8 cellular contexts compared by ENCODE assay signal in genomic region chr13:27619711-27620376, GRCh38. TPM values are rescaled to one million over a fixed set of nuclear protein-coding genes. Genes with fewer than 3 reads are reported as not detected.
DNase-seq lines count a peak whose midpoint lies in the region; ATAC-seq and TF ChIP-seq lines count a peak whose summit lies in the region.

No MANE protein-coding gene starts in this region.

- CTCF ChIA-PET in activated CD4-positive, alpha-beta memory T cell treated with anti-CD3 and anti-CD28 coated beads for 36 hours (lab: Charles Lee): interaction anchor here (0.6 to 2.2 kb wide), 10 partner anchors 14 to 335 kb away, joined by 3 to 7 read pairs (median 3); no protein-coding TSS in a partner anchor

- H3K9me3 ChIP-seq in thyroid gland: no peaks in the 10 kb centered on the region

- H3K4me3 ChIP-seq in epithelial cell of proximal tubule (ENCODE audit: low read depth, low read length) (peak overlapping the region; percentile 90), thyroid gland (replicated peaks in 1 of 3) (peak overlapping the region; percentile 79 to 88 (median 84))

- no peaks in the 10 kb centered on the region for H3K9me3 Mint-ChIP-seq in activated CD4-positive, alpha-beta memory T cell treated with anti-CD3 and anti-CD28 coated beads for 36 hours
- H3K9me3 Mint-ChIP-seq in natural killer cell: no peaks in the 10 kb centered on the region

- WGBS in thyroid gland, 2 donors: 0 to 2% methylated on average over 24 to 30 of the region's 47 CpGs

- peaks cover 26% of the 10 kb centered on the region for H3K36me3 Mint-ChIP-seq in activated CD4-positive, alpha-beta memory T cell treated with anti-CD3 and anti-CD28 coated beads for 36 hours
- H3K36me3 Mint-ChIP-seq in natural killer cell: no peaks in the 10 kb centered on the region

- ATAC-seq in GM21825 (IDR thresholded peaks at IDR 0.05; ENCODE audit: unreplicated experiment) (peak; percentile 18), natural killer cell (peak; percentile 16 to 43 (median 33))

- TF ChIP-seq CTCF in GM12873 (IDR thresholded peaks at IDR 0.05; ENCODE audit: insufficient read depth, low read depth, low read length, missing control alignments): peak; percentile 24
- peak; percentile 22 for TF ChIP-seq CTCF in epithelial cell of proximal tubule (conservative IDR thresholded peaks at IDR 0.05; ENCODE audit: low read depth, low read length)
- no peak for TF ChIP-seq CTCF in natural killer cell (IDR thresholded peaks at IDR 0.05)
- peak in 3 of 6 experiments; percentile 20 to 39 (median 39) for TF ChIP-seq CTCF in thyroid gland (IDR thresholded peaks at IDR 0.05)

- DNase-seq in LHCN-M2 (ENCODE audit: low read depth): peak; percentile 35
- peak; percentile 59 for DNase-seq in activated CD4-positive, alpha-beta memory T cell treated with anti-CD3 and anti-CD28 coated beads for 36 hours
- no peak for DNase-seq in epithelial cell of proximal tubule (ENCODE audit: low read depth)
- DNase-seq in natural killer cell: no peak
- DNase-seq in thyroid gland: peak; percentile 47 to 49
- no peak for DNase-seq in pons (ENCODE audit: low spot score)

- peak overlapping the region; percentile 89 to 98 (median 98) for H3K27ac ChIP-seq in thyroid gland

- H3K27me3 Mint-ChIP-seq in activated CD4-positive, alpha-beta memory T cell treated with anti-CD3 and anti-CD28 coated beads for 36 hours: no peaks in the 10 kb centered on the region
- no peaks in the 10 kb centered on the region for H3K27me3 Mint-ChIP-seq in natural killer cell (ENCODE audit: low read depth in 2 of 2)

- H3K36me3 ChIP-seq in thyroid gland: no peaks in the 10 kb centered on the region

- H3K27ac Mint-ChIP-seq in activated CD4-positive, alpha-beta memory T cell treated with anti-CD3 and anti-CD28 coated beads for 36 hours: peak overlapping the region; percentile 83
- H3K27ac Mint-ChIP-seq in natural killer cell: peak overlapping the region; percentile 86 to 92

- TF ChIP-seq POLR2A in thyroid gland (IDR thresholded peaks at IDR 0.05): no peak

- peaks cover 25 to 33% of the 10 kb centered on the region in 2 donors for H3K4me1 ChIP-seq in thyroid gland

- intact Hi-C loops in activated CD4-positive, alpha-beta memory T cell treated with anti-CD3 and anti-CD28 coated beads for 36 hours (cut with micrococcal nuclease): loop anchor here (1.0 to 10.0 kb wide), 7 partner anchors 27 to 1365 kb away; partner anchors contain the start of genes CDK8, MTIF3, POMP and RPL21
- intact Hi-C loops in natural killer cell (cut with micrococcal nuclease): loop anchor here (1.0 to 5.0 kb wide), 4 partner anchors 60 to 448 kb away; partner anchors contain the start of genes RPL21 and USP12
- intact Hi-C loops in thyroid gland (cut with DNase I): loop anchor here (10.0 kb wide), 1 partner anchor 85 kb away; no protein-coding TSS in a partner anchor

- peaks cover 49% of the 10 kb centered on the region for H3K4me1 Mint-ChIP-seq in activated CD4-positive, alpha-beta memory T cell treated with anti-CD3 and anti-CD28 coated beads for 36 hours (ENCODE audit: low read depth)
- peaks cover 39 to 65% of the 10 kb centered on the region in 2 donors for H3K4me1 Mint-ChIP-seq in natural killer cell

- peak overlapping the region; percentile 92 for H3K4me3 Mint-ChIP-seq in activated CD4-positive, alpha-beta memory T cell treated with anti-CD3 and anti-CD28 coated beads for 36 hours
- peak overlapping the region; percentile 91 for H3K4me3 Mint-ChIP-seq in natural killer cell

- POLR2A ChIA-PET in activated CD4-positive, alpha-beta memory T cell treated with anti-CD3 and anti-CD28 coated beads for 36 hours (lab: Charles Lee): interaction anchor here (0.7 to 2.4 kb wide), 6 partner anchors 13 to 367 kb away, joined by 3 to 11 read pairs (median 4); partner anchors contain the start of gene MTIF3

- no peaks in the 10 kb centered on the region for H3K27me3 ChIP-seq in thyroid gland

RNA-seq across cellular contexts. Expression of gene LNX2, which starts 0.5 kb away (rescaled TPM):
- total RNA-seq in LHCN-M2 (2014; rRNA removed): 7.3 and 7.8 TPM in 2 replicates
- polyA plus RNA-seq in LHCN-M2 (2012): 2.2 TPM
- total RNA-seq in activated CD4-positive, alpha-beta memory T cell treated with anti-CD3 and anti-CD28 coated beads for 36 hours: 1 to 10 TPM; 5.0 to 5.4 TPM
- total RNA-seq in epithelial cell of proximal tubule: 4.7 and 9.0 TPM in 2 replicates
- total RNA-seq in natural killer cell: 1 to 10 TPM; 4.5 to 6.6 (median 5.0) TPM
- 10 to 100 TPM; 17.3 to 19.9 (median 17.8) TPM for total RNA-seq in thyroid gland

RNA-seq across cellular contexts. Expression of gene POLR1D, which starts 1.8 kb away (rescaled TPM):
- total RNA-seq in LHCN-M2 (2014; rRNA removed) (70.5 and 78.5 TPM in 2 replicates), epithelial cell of proximal tubule (104 and 125 TPM in 2 replicates), natural killer cell (100 to 1,000 TPM; 109 to 132 (median 116) TPM), thyroid gland (100 to 1,000 TPM in 2 of 4 donors, 10 to 100 TPM in 2; 64.1 to 111 (median 87.0) TPM)
- polyA plus RNA-seq in LHCN-M2 (2012): 73.9 TPM
- 100 to 1,000 TPM; 114 to 118 TPM for total RNA-seq in activated CD4-positive, alpha-beta memory T cell treated with anti-CD3 and anti-CD28 coated beads for 36 hours

Comparison
In these comparisons a context has a peak if more than half of its experiments do, and no peak if none do; other contexts are left out.
1. DNase-seq: peak in LHCN-M2 (single experiment), activated CD4-positive, alpha-beta memory T cell treated with anti-CD3 and anti-CD28 coated beads for 36 hours (single experiment) and thyroid gland (2 of 2); none in epithelial cell of proximal tubule (single experiment), natural killer cell (single experiment) and pons (single experiment).